Comparison of ENCODE assay signal across 24 cellular contexts in the genomic region with DNA sequence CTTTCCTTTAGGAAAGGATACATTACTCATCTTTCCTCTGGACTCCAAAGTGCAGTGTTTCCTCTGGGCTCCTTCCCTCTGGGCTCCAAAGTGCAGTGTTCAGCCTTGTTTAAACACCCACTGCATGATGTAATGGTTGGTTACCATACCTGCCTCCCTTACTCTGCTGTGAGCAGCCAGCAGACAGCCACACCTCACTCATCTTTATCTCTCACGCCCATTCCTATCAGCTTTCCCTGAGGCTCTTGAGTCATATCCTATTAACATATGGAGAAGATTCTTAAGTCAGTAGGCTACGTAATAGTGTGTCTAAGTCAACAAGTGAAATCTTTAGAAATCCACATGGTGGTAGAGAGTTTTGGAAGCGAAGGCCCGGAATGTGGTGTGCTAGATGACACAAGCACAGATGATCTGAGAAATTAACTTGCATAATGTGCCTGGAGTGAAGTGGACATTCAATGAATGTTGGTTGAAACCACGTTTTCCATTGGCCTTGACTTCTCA.
DNase-seq lines count a peak whose midpoint lies in the region; ATAC-seq, FAIRE-seq and TF ChIP-seq lines count a peak whose summit lies in the region.
"Had no signal": no experiment of that assay in that cellular context is flagged by ENCODE, and none has a peak within 500 bp of the region (broad histone marks: within the 10 kb centered on the region; RNA-seq: fewer than 3 reads in every experiment).

No MANE protein-coding gene starts in this region.

- peak; percentile 25; the same call in 1 of the 2 replicates for TF ChIP-seq EP300 in K562 (IDR thresholded peaks at IDR 0.05; ENCODE audit: low read length)

- H3K4me2 ChIP-seq in K562 (ENCODE audit: insufficient read depth, low read length) (peak overlapping the region; percentile 34; the same call in 1 of the 2 replicates), Karpas-422 (ENCODE audit: low read depth, low read length, poor library complexity, severe bottlenecking) (no peak overlapping the region)

- H3K36me3 ChIP-seq in K562 (ENCODE audit: control insufficient read depth, insufficient read depth, low read length): no peaks in the 10 kb centered on the region
- no peaks in the 10 kb centered on the region for H3K36me3 ChIP-seq in Karpas-422 (ENCODE audit: insufficient read depth, low read length)
- H3K36me3 ChIP-seq: BE2C, vagina had no signal

- H3K9me2 ChIP-seq in Karpas-422 (replicated peaks; ENCODE audit: insufficient read depth, low read length): no peaks in the 10 kb centered on the region

- no peak for TF ChIP-seq RAD21 in K562 (CRISPR knock-in tag; conservative IDR thresholded peaks at IDR 0.05 in 1 of 2, IDR thresholded peaks at IDR 0.05 in 1 of 2)

- H3K9ac ChIP-seq in K562 (ENCODE audit: insufficient read depth in 1 of 2, low read depth in 2 of 2, low read length in 2 of 2) (no peak overlapping the region), Karpas-422 (ENCODE audit: low read length) (no peak overlapping the region)

- 1% methylated on average over 5 of the region's 5 CpGs for WGBS in K562 (ENCODE audit: insufficient coverage, low coverage, missing lambda C conversion rate)

- no peaks in the 10 kb centered on the region for H3K9me1 ChIP-seq in K562 (ENCODE audit: control insufficient read depth, insufficient read depth, low read length)

- TF ChIP-seq POLR2A in K562 (conservative IDR thresholded peaks at IDR 0.05): no peak

- no peak overlapping the region for H3K4me3 ChIP-seq in K562
- H3K4me3 ChIP-seq in Karpas-422 (ENCODE audit: low read length): no peak overlapping the region
- H3K4me3 ChIP-seq: body of pancreas, vagina had no signal

- peaks cover 0 to 11% of the 10 kb centered on the region in 2 experiments; a peak in 3 of 5 replicates for H3K27me3 ChIP-seq in K562 (ENCODE audit: control insufficient read depth in 2 of 2, insufficient read depth in 2 of 2, low read length in 2 of 2)
- H3K27me3 ChIP-seq in Karpas-422 (ENCODE audit: low read length): no peaks in the 10 kb centered on the region
- H3K27me3 ChIP-seq: BE2C, body of pancreas, vagina had no signal

- POLR2A ChIA-PET in K562 (lab: Yijun Ruan, JAX): interaction anchor here (0.8 to 1.7 kb wide), 2 partner anchors 22 to 81 kb away, joined by 3 to 4 read pairs; no protein-coding TSS in a partner anchor

- no peak for TF ChIP-seq CTCF in C4-2B (conservative IDR thresholded peaks at IDR 0.05)
- no peak for TF ChIP-seq CTCF in K562 (IDR thresholded peaks at IDR 0.05 in 2 of 3, conservative IDR thresholded peaks at IDR 0.05 in 1 of 3; ENCODE audit: insufficient read depth in 2 of 3, low read depth in 1 of 3, low read length in 3 of 3)

- H3K27ac ChIP-seq in C4-2B (peak overlapping the region; percentile 45; the same call in 1 of the 2 replicates), K562 (ENCODE audit: extremely low read depth, low read depth, low read length) (no peak overlapping the region), Karpas-422 (ENCODE audit: low read length) (no peak overlapping the region), caudate nucleus (ENCODE audit: low read depth, low read length) (no peak overlapping the region)
- H3K27ac ChIP-seq: body of pancreas, vagina had no signal

- no peaks in the 10 kb centered on the region for H3K79me2 ChIP-seq in K562 (ENCODE audit: control insufficient read depth, insufficient read depth, low read length)
- H3K79me2 ChIP-seq in Karpas-422 (ENCODE audit: low read length): no peaks in the 10 kb centered on the region

- H3K4me1 ChIP-seq in K562 (replicated peaks in 1 of 2; ENCODE audit: control insufficient read depth in 2 of 2, insufficient read depth in 2 of 2, low read length in 2 of 2) (peaks cover 0 to 10% of the 10 kb centered on the region in 2 experiments; a peak in 2 of 5 replicates), Karpas-422 (ENCODE audit: low read length) (no peaks in the 10 kb centered on the region)
- H3K4me1 ChIP-seq: BE2C, vagina had no signal

- DNase-seq in HuH-7.5 (ENCODE audit: low spot score): peak; percentile 54
- peak in 3 of 4 experiments; percentile 20 to 44 (median 38) for DNase-seq in K562 (ENCODE audit: extremely low read depth in 1 of 4, low spot score in 3 of 4)
- peak; percentile 40 for DNase-seq in kidney tubule cell (ENCODE audit: low spot score)
- DNase-seq in Karpas-422: no peak
- no peak for DNase-seq in mesenteric fat pad (ENCODE audit: low spot score)
- no peak for DNase-seq in caudate nucleus (lab: John Stamatoyannopoulos, UW)
- DNase-seq: activated CD4-positive, alpha-beta T cell treated with anti-CD3 and anti-CD28 coated beads for 4 hours; activated naive CD8-positive, alpha-beta T cell treated with anti-CD3 and anti-CD28 coated beads, Interleukin-2, amount 10 ng/mL, durations not matched to agents 7 days and 5 days; BE2C; body of pancreas; COR-L47; hippocampal formation; kidney; mesenchymal stem cell; natural killer cell; NCI-H1092 treated with DMSO at 0.1 percent for 48 hours; NCI-H2081; NCI-H510A treated with DMSO at 0.1 percent for 48 hours had no signal

- in situ Hi-C loops in K562 (cut with MboI): no loop called here

- FAIRE-seq in K562 (lab: Jason Lieb, UNC): peak; percentile 26
- FAIRE-seq: A204.1, kidney had no signal

- peak; percentile 86 for ATAC-seq in K562
- no peak for ATAC-seq in HG03159 (IDR thresholded peaks at IDR 0.05; ENCODE audit: unreplicated experiment)
- ATAC-seq: activated T-helper 17 cell treated with anti-CD3 and anti-CD28 coated beads, Interleukin-2, amount 50 U/mL, for 72 hours; body of pancreas; natural killer cell; sciatic nerve had no signal

- intact Hi-C loops in K562 (cut with micrococcal nuclease): no loop called here

- CTCF ChIA-PET in K562 (lab: Yijun Ruan, JAX; ENCODE audit: low intra/inter-chr PET ratio): no interaction called here

- H4K20me1 ChIP-seq in K562 (replicated peaks; ENCODE audit: control insufficient read depth, insufficient read depth, low read length) (no peaks in the 10 kb centered on the region), Karpas-422 (ENCODE audit: insufficient read depth, low read depth, low read length) (no peaks in the 10 kb centered on the region)

- H2AFZ ChIP-seq in K562 (ENCODE audit: low read depth, low read length) (no peak overlapping the region), Karpas-422 (ENCODE audit: low read length) (no peak overlapping the region)

- no TSS peak for BruUV-seq in K562 (replicated peaks; lab: Mats Ljungman, UMichigan)

- no peaks in the 10 kb centered on the region for H3K9me3 ChIP-seq in K562 (replicated peaks; ENCODE audit: control insufficient read depth, insufficient read depth, low read depth, low read length)
- H3K9me3 ChIP-seq in Karpas-422 (ENCODE audit: low read length): no peaks in the 10 kb centered on the region
- H3K9me3 ChIP-seq: BE2C, body of pancreas, vagina had no signal

TF ChIP-seq in K562, 482 proteins besides CTCF, POLR2A, EP300 and RAD21 (continues in another document):
- TF ChIP-seq TFE3 (CRISPR knock-in tag; IDR thresholded peaks at IDR 0.05): no peak
- no peak for TF ChIP-seq NR4A1 (CRISPR knock-in tag; IDR thresholded peaks at IDR 0.05)
- no peak for TF ChIP-seq NR4A1 (tag; IDR thresholded peaks at IDR 0.05)
- TF ChIP-seq PCBP2 (IDR thresholded peaks at IDR 0.05; ENCODE audit: low read depth, low read length, poor library complexity, severe bottlenecking): no peak
- TF ChIP-seq, protein P1, sequence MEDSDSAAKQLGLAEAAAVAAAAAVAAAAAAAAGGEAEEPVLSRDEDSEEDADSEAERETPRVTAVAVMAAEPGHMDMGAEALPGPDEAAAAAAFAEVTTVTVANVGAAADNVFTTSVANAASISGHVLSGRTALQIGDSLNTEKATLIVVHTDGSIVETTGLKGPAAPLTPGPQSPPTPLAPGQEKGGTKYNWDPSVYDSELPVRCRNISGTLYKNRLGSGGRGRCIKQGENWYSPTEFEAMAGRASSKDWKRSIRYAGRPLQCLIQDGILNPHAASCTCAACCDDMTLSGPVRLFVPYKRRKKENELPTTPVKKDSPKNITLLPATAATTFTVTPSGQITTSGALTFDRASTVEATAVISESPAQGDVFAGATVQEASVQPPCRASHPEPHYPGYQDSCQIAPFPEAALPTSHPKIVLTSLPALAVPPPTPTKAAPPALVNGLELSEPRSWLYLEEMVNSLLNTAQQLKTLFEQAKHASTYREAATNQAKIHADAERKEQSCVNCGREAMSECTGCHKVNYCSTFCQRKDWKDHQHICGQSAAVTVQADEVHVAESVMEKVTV (CRISPR knock-in tag; IDR thresholded peaks at IDR 0.05): no peak
- TF ChIP-seq, protein P2, sequence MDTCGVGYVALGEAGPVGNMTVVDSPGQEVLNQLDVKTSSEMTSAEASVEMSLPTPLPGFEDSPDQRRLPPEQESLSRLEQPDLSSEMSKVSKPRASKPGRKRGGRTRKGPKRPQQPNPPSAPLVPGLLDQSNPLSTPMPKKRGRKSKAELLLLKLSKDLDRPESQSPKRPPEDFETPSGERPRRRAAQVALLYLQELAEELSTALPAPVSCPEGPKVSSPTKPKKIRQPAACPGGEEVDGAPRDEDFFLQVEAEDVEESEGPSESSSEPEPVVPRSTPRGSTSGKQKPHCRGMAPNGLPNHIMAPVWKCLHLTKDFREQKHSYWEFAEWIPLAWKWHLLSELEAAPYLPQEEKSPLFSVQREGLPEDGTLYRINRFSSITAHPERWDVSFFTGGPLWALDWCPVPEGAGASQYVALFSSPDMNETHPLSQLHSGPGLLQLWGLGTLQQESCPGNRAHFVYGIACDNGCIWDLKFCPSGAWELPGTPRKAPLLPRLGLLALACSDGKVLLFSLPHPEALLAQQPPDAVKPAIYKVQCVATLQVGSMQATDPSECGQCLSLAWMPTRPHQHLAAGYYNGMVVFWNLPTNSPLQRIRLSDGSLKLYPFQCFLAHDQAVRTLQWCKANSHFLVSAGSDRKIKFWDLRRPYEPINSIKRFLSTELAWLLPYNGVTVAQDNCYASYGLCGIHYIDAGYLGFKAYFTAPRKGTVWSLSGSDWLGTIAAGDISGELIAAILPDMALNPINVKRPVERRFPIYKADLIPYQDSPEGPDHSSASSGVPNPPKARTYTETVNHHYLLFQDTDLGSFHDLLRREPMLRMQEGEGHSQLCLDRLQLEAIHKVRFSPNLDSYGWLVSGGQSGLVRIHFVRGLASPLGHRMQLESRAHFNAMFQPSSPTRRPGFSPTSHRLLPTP (IDR thresholded peaks at IDR 0.05; ENCODE audit: borderline replicate concordance, extremely low read depth, insufficient read length): no peak

Comparison
In these comparisons a context has a peak if more than half of its experiments do, and no peak if none do; other contexts are left out.
1. DNase-seq: peak in HuH-7.5 (single experiment), K562 (3 of 4) and kidney tubule cell (single experiment); none in Karpas-422 (single experiment), mesenteric fat pad (single experiment) and caudate nucleus (0 of 61).